1 cellular context compared by ENCODE assay signal in genomic region chr20:64035933-64036345, GRCh38.
TF ChIP-seq lines count a peak whose summit lies in the region.

Gene C20orf204, plus strand, starts transcription at chr20:64036182. Its CDS starts 142 bp downstream, at chr20:64036324.

TF ChIP-seq in HepG2, 621 proteins besides CTCF, POLR2A, EP300 and RAD21 (continued from another document and continues in another):
- TF ChIP-seq HHEX (CRISPR knock-in tag; IDR thresholded peaks at IDR 0.05) (no peak), BORCS8-MEF2B (CRISPR knock-in tag; IDR thresholded peaks at IDR 0.05) (0 out of 2 replicates have a peak, but pooled peaks have one; percentile 43), RBM39 (IDR thresholded peaks at IDR 0.05; ENCODE audit: low read depth, low read length, poor library complexity, severe bottlenecking) (peak; percentile 85), ZNF354B (CRISPR knock-in tag; IDR thresholded peaks at IDR 0.05) (no peak), ZNF572 (CRISPR knock-in tag; IDR thresholded peaks at IDR 0.05) (peak; percentile 66; the same call in 1 of the 2 replicates), ZNF431 (CRISPR knock-in tag; IDR thresholded peaks at IDR 0.05; ENCODE audit: borderline replicate concordance, low read depth) (peak; percentile 64; the same call in 1 of the 2 replicates), CREBL2 (CRISPR knock-in tag; IDR thresholded peaks at IDR 0.05; ENCODE audit: borderline replicate concordance) (peak; percentile 82; the same call in 1 of the 2 replicates), ZNF749 (CRISPR knock-in tag; IDR thresholded peaks at IDR 0.05; ENCODE audit: borderline replicate concordance) (peak; percentile 56; the same call in 1 of the 2 replicates), ZNF775 (CRISPR knock-in tag; IDR thresholded peaks at IDR 0.05; ENCODE audit: borderline replicate concordance) (0 out of 2 replicates have a peak, but pooled peaks have one; percentile 82), GLMP (CRISPR knock-in tag; IDR thresholded peaks at IDR 0.05; ENCODE audit: borderline replicate concordance) (no peak), SNAPC2 (CRISPR knock-in tag; IDR thresholded peaks at IDR 0.05) (no peak), ZNF331 (CRISPR knock-in tag; IDR thresholded peaks at IDR 0.05) (peak; percentile 91), ZNF20 (CRISPR knock-in tag; IDR thresholded peaks at IDR 0.05) (no peak), NCOA5 (CRISPR knock-in tag; IDR thresholded peaks at IDR 0.05) (no peak), MEIS1 (CRISPR knock-in tag; IDR thresholded peaks at IDR 0.05; ENCODE audit: borderline replicate concordance) (no peak; the same call in 1 of the 2 replicates), ZNF792 (CRISPR knock-in tag; IDR thresholded peaks at IDR 0.05) (peak; percentile 88), ZNF414 (CRISPR knock-in tag; IDR thresholded peaks at IDR 0.05) (peak; percentile 98), HNRNPK (IDR thresholded peaks at IDR 0.05; ENCODE audit: low read depth, low read length, poor library complexity, severe bottlenecking) (peak; percentile 51), YY1 (IDR thresholded peaks at IDR 0.05; ENCODE audit: insufficient read depth, insufficient replicate concordance, low read depth, low read length) (peak; percentile 26), MAFK (conservative IDR thresholded peaks at IDR 0.05 in 1 of 2, IDR thresholded peaks at IDR 0.05 in 1 of 2; ENCODE audit: low read length in 2 of 2) (no peak), MTERF4 (CRISPR knock-in tag; IDR thresholded peaks at IDR 0.05) (no peak), EZH2 (conservative IDR thresholded peaks at IDR 0.05; ENCODE audit: low read depth, low read length) (no peak), ZNF691 (CRISPR knock-in tag; IDR thresholded peaks at IDR 0.05; ENCODE audit: borderline replicate concordance, low read depth) (no peak), CBFB (CRISPR knock-in tag; IDR thresholded peaks at IDR 0.05) (0 out of 2 replicates have a peak, but pooled peaks have one; percentile 63), ZNF709 (CRISPR knock-in tag; IDR thresholded peaks at IDR 0.05) (no peak), ZNF468 (CRISPR knock-in tag; IDR thresholded peaks at IDR 0.05) (no peak; the same call in 1 of the 2 replicates), ZNF780A (CRISPR knock-in tag; IDR thresholded peaks at IDR 0.05) (peak; percentile 77; the same call in 1 of the 2 replicates), ZSCAN31 (CRISPR knock-in tag; IDR thresholded peaks at IDR 0.05; ENCODE audit: low read depth) (peak; percentile 54), DR1 (CRISPR knock-in tag; IDR thresholded peaks at IDR 0.05) (peak; percentile 91), GATAD2A (CRISPR knock-in tag; IDR thresholded peaks at IDR 0.05) (peak; percentile 87), CENPT (CRISPR knock-in tag; IDR thresholded peaks at IDR 0.05; ENCODE audit: low read depth) (peak; percentile 64; the same call in 1 of the 2 replicates), ZNF101 (CRISPR knock-in tag; IDR thresholded peaks at IDR 0.05; ENCODE audit: borderline replicate concordance, low read depth) (peak; percentile 69; the same call in 1 of the 2 replicates), NRL (CRISPR knock-in tag; IDR thresholded peaks at IDR 0.05; ENCODE audit: borderline replicate concordance) (peak; percentile 25; the same call in 1 of the 2 replicates), LRRFIP1 (CRISPR knock-in tag; conservative IDR thresholded peaks at IDR 0.05) (no peak), ZNF367 (CRISPR knock-in tag; IDR thresholded peaks at IDR 0.05; ENCODE audit: borderline replicate concordance) (no peak), NCOR1 (IDR thresholded peaks at IDR 0.05; ENCODE audit: borderline replicate concordance, low read length) (no peak; the same call in 1 of the 2 replicates), KLF9 (CRISPR knock-in tag; IDR thresholded peaks at IDR 0.05; ENCODE audit: low read depth) (no peak), SRSF4 (IDR thresholded peaks at IDR 0.05; ENCODE audit: low read depth, low read length, poor library complexity, severe bottlenecking) (no peak), REPIN1 (CRISPR knock-in tag; IDR thresholded peaks at IDR 0.05; ENCODE audit: borderline replicate concordance, low read depth) (peak; percentile 18; the same call in 1 of the 2 replicates), ZNF552 (CRISPR knock-in tag; IDR thresholded peaks at IDR 0.05; ENCODE audit: borderline replicate concordance) (no peak), HOXA7 (CRISPR knock-in tag; IDR thresholded peaks at IDR 0.05) (no peak), CHD2 (IDR thresholded peaks at IDR 0.05; ENCODE audit: low read depth, low read length) (no peak), BCL6 (CRISPR knock-in tag; IDR thresholded peaks at IDR 0.05) (peak; percentile 67; the same call in 1 of the 2 replicates), SAP130 (CRISPR knock-in tag; IDR thresholded peaks at IDR 0.05; ENCODE audit: low read depth) (peak; percentile 94), NBN (conservative IDR thresholded peaks at IDR 0.05) (no peak), MTF2 (CRISPR knock-in tag; IDR thresholded peaks at IDR 0.05; ENCODE audit: borderline replicate concordance) (peak; percentile 92), CREB3 (CRISPR knock-in tag; IDR thresholded peaks at IDR 0.05) (no peak), KDM1A (CRISPR knock-in tag; IDR thresholded peaks at IDR 0.05) (no peak), MAFF (IDR thresholded peaks at IDR 0.05; ENCODE audit: low read depth, low read length) (no peak), ARHGAP35 (CRISPR knock-in tag; IDR thresholded peaks at IDR 0.05; ENCODE audit: borderline replicate concordance) (no peak; the same call in 1 of the 2 replicates), SYNCRIP (IDR thresholded peaks at IDR 0.05; ENCODE audit: insufficient read depth, low read depth, low read length) (no peak), FOXC1 (CRISPR knock-in tag; IDR thresholded peaks at IDR 0.05; ENCODE audit: borderline replicate concordance) (peak; percentile 97), ZNF629 (CRISPR knock-in tag; conservative IDR thresholded peaks at IDR 0.05) (no peak), RCOR2 (CRISPR knock-in tag; IDR thresholded peaks at IDR 0.05) (0 out of 2 replicates have a peak, but pooled peaks have one; percentile 51), ZNF557 (CRISPR knock-in tag; IDR thresholded peaks at IDR 0.05) (0 out of 2 replicates have a peak, but pooled peaks have one; percentile 36), SMARCC2 (IDR thresholded peaks at IDR 0.05) (no peak), AHR (CRISPR knock-in tag; IDR thresholded peaks at IDR 0.05) (peak; percentile 93), ATF7 (IDR thresholded peaks at IDR 0.05) (no peak), ATF7 (CRISPR knock-in tag; IDR thresholded peaks at IDR 0.05) (peak; percentile 39), ZNF777 (CRISPR knock-in tag; IDR thresholded peaks at IDR 0.05) (no peak), MTA3 (CRISPR knock-in tag; IDR thresholded peaks at IDR 0.05) (no peak), ZGPAT (CRISPR knock-in tag; IDR thresholded peaks at IDR 0.05) (peak; percentile 89; the same call in 1 of the 2 replicates), MTA1 (CRISPR knock-in tag; IDR thresholded peaks at IDR 0.05; ENCODE audit: borderline replicate concordance) (peak; percentile 40; the same call in 1 of the 2 replicates), ZNF282 (IDR thresholded peaks at IDR 0.05; ENCODE audit: partially characterized antibody) (no peak), ZNF256 (CRISPR knock-in tag; conservative IDR thresholded peaks at IDR 0.05) (no peak; the same call in 1 of the 2 replicates), PCBP1 (IDR thresholded peaks at IDR 0.05; ENCODE audit: borderline replicate concordance, low read depth, low read length) (peak; percentile 97), ZFP90 (CRISPR knock-in tag; IDR thresholded peaks at IDR 0.05; ENCODE audit: borderline replicate concordance) (no peak; the same call in 1 of the 2 replicates), KAT8 (CRISPR knock-in tag; IDR thresholded peaks at IDR 0.05) (peak; percentile 75; the same call in 1 of the 2 replicates), ELF3 (CRISPR knock-in tag; IDR thresholded peaks at IDR 0.05) (peak; percentile 50; the same call in 1 of the 2 replicates), CEBPG (CRISPR knock-in tag; IDR thresholded peaks at IDR 0.05) (peak; percentile 84), ZNF784 (CRISPR knock-in tag; IDR thresholded peaks at IDR 0.05; ENCODE audit: borderline replicate concordance) (peak; percentile 66), GFI1 (CRISPR knock-in tag; IDR thresholded peaks at IDR 0.05; ENCODE audit: borderline replicate concordance) (0 out of 2 replicates have a peak, but pooled peaks have one; percentile 75)
